ENCODE assay signal across 16 cellular contexts in the genomic region with DNA sequence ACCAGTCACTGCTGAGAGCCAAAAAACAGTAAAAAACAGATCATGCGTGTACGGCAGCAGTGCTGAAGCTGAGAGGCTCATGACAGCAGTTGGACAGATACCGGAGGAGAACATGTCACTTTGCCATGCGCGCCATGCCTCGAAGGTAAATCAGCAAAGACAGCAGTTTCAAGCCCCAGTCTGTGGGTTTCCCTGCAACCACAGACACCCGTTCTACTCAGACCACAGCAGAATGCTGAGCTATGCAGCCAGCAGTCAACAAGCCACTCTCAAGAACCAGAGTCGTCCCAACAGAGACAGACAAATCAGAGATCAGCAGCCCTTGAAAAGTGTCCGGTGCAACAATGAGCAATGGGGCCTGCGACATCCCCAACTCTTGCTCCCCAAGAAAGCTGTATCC. TPM values are rescaled to one million over a fixed set of nuclear protein-coding genes. Genes with fewer than 3 reads are reported as not detected.
A peak's percentile ranks its signal among the peaks of the same experiment; 100 is the strongest.
DNase-seq lines count a peak whose midpoint lies in the region; ATAC-seq lines count a peak whose summit lies in the region.
"Not testable (repeated sequence)": the region's sequence is repeated elsewhere in the genome, so short reads cannot be mapped to it uniquely, and the experiment has no call there.
"Had no signal": no experiment of that assay in that cellular context is flagged by ENCODE, and none has a peak within 500 bp of the region (broad histone marks: within the 10 kb centered on the region; RNA-seq: fewer than 3 reads in every experiment).

No MANE protein-coding gene starts in this region.

- H3K4me3 ChIP-seq in Jurkat, Clone E6-1 (ENCODE audit: low read length), result not testable (repeated sequence)

- H3K4me1 Mint-ChIP-seq in activated naive CD4-positive, alpha-beta T cell treated with anti-CD3 and anti-CD28 coated beads for 36 hours (ENCODE audit: low read depth); natural killer cell treated with Interleukin-12 subunit alpha and Interleukin-12 subunit beta and Interleukin-15 and Interleukin-18, amount 100 ng/mL, for 72 hours (ENCODE audit: low read depth in 2 of 2): not testable (repeated sequence)

- not testable (repeated sequence) for H3K4me3 Mint-ChIP-seq in activated naive CD4-positive, alpha-beta T cell treated with anti-CD3 and anti-CD28 coated beads for 36 hours; natural killer cell treated with Interleukin-12 subunit alpha and Interleukin-12 subunit beta and Interleukin-15 and Interleukin-18, amount 100 ng/mL, for 72 hours

- intact Hi-C loops in activated naive CD4-positive, alpha-beta T cell treated with anti-CD3 and anti-CD28 coated beads for 36 hours (cut with micrococcal nuclease), result not testable (repeated sequence)

- not testable (repeated sequence) for H3K27ac Mint-ChIP-seq in activated naive CD4-positive, alpha-beta T cell treated with anti-CD3 and anti-CD28 coated beads for 36 hours; natural killer cell treated with Interleukin-12 subunit alpha and Interleukin-12 subunit beta and Interleukin-15 and Interleukin-18, amount 100 ng/mL, for 72 hours

- CTCF ChIA-PET in activated naive CD4-positive, alpha-beta T cell treated with anti-CD3 and anti-CD28 coated beads for 36 hours (lab: Charles Lee), result not testable (repeated sequence)

- not testable (repeated sequence) for H3K27me3 Mint-ChIP-seq in activated naive CD4-positive, alpha-beta T cell treated with anti-CD3 and anti-CD28 coated beads for 36 hours (ENCODE audit: low read depth); natural killer cell treated with Interleukin-12 subunit alpha and Interleukin-12 subunit beta and Interleukin-15 and Interleukin-18, amount 100 ng/mL, for 72 hours

- H3K36me3 Mint-ChIP-seq in activated naive CD4-positive, alpha-beta T cell treated with anti-CD3 and anti-CD28 coated beads for 36 hours (ENCODE audit: low read depth); natural killer cell treated with Interleukin-12 subunit alpha and Interleukin-12 subunit beta and Interleukin-15 and Interleukin-18, amount 100 ng/mL, for 72 hours: not testable (repeated sequence)

- H3K9me3 Mint-ChIP-seq in activated naive CD4-positive, alpha-beta T cell treated with anti-CD3 and anti-CD28 coated beads for 36 hours; natural killer cell treated with Interleukin-12 subunit alpha and Interleukin-12 subunit beta and Interleukin-15 and Interleukin-18, amount 100 ng/mL, for 72 hours: not testable (repeated sequence)

- DNase-seq in Jurkat, Clone E6-1 (ENCODE audit: low read depth, low spot score), result peak; percentile 25
- DNase-seq in RPMI8226, result peak; percentile 44
- peak; percentile 16 to 26 for DNase-seq in activated CD4-positive, alpha-beta T cell treated with anti-CD3 and anti-CD28 coated beads, Interleukin-2, amount 50 U/mL, for 48 hours
- DNase-seq in activated T-cell treated with anti-CD3 and anti-CD28 coated beads for 48 hours (ENCODE audit: low read depth), result peak; percentile 8
- DNase-seq in activated naive CD4-positive, alpha-beta T cell treated with anti-CD3 and anti-CD28 coated beads for 36 hours, result peak; percentile 12
- DNase-seq in natural killer cell treated with Interleukin-12 subunit alpha and Interleukin-12 subunit beta and Interleukin-15 and Interleukin-18, amount 100 ng/mL, for 72 hours (ENCODE audit: low spot score), result peak; percentile 61
- DNase-seq in superior temporal gyrus (ENCODE audit: extremely low spot score), result peak; percentile 1

- ATAC-seq in natural killer cell treated with Interleukin-12 subunit alpha and Interleukin-12 subunit beta and Interleukin-15 and Interleukin-18, amount 100 ng/mL, for 72 hours, result not testable (repeated sequence)

RNA-seq across cellular contexts. Expression of a gene that starts 5.2 kb away (rescaled TPM):
- not detected for polyA plus RNA-seq in Jurkat, Clone E6-1 (2012; ENCODE audit: insufficient read depth, insufficient read length)
- total RNA-seq in activated naive CD4-positive, alpha-beta T cell treated with anti-CD3 and anti-CD28 coated beads for 36 hours, result not detected
- total RNA-seq in natural killer cell treated with Interleukin-12 subunit alpha and Interleukin-12 subunit beta and Interleukin-15 and Interleukin-18, amount 100 ng/mL, for 72 hours, result not detected
- total RNA-seq: CD4-positive, alpha-beta memory T cell; GM12878; GM23338; HT-29; M059J; PC-3; Right ventricle myocardium inferior had no signal
- polyA plus RNA-seq: A549; CD4-positive, alpha-beta memory T cell; GM12878; GM23338 had no signal

RNA-seq across cellular contexts. Expression of a gene that starts 40.3 kb away (rescaled TPM):
- polyA plus RNA-seq in Jurkat, Clone E6-1 (2012; ENCODE audit: insufficient read depth, insufficient read length), result not detected
- not detected for total RNA-seq in activated naive CD4-positive, alpha-beta T cell treated with anti-CD3 and anti-CD28 coated beads for 36 hours
- total RNA-seq in natural killer cell treated with Interleukin-12 subunit alpha and Interleukin-12 subunit beta and Interleukin-15 and Interleukin-18, amount 100 ng/mL, for 72 hours, result not detected
- total RNA-seq: CD4-positive, alpha-beta memory T cell; GM12878; GM23338; HT-29; M059J; Right ventricle myocardium inferior; SJCRH30 had no signal
- polyA plus RNA-seq: A549; CD4-positive, alpha-beta memory T cell; GM12878 had no signal

RNA-seq across cellular contexts. Expression of a gene that starts 51.3 kb away (rescaled TPM):
- 5.4 TPM for polyA plus RNA-seq in Jurkat, Clone E6-1 (2012; ENCODE audit: insufficient read depth, insufficient read length)
- 1 to 10 TPM; 3.3 to 3.8 TPM for total RNA-seq in activated naive CD4-positive, alpha-beta T cell treated with anti-CD3 and anti-CD28 coated beads for 36 hours
- total RNA-seq in natural killer cell treated with Interleukin-12 subunit alpha and Interleukin-12 subunit beta and Interleukin-15 and Interleukin-18, amount 100 ng/mL, for 72 hours, result 1 to 10 TPM in 1 of 2 donors, under 1 TPM in 1; 0.83 to 1.2 TPM

Comparison
In these comparisons a context has a peak if more than half of its experiments do, and no peak if none do; other contexts are left out.
1. DNase-seq: peak in every context shown above with its lines; median percentile 61 in natural killer cell treated with Interleukin-12 subunit alpha and Interleukin-12 subunit beta and Interleukin-15 and Interleukin-18, amount 100 ng/mL, for 72 hours; 44 in RPMI8226; 25 in Jurkat, Clone E6-1; 21 in activated CD4-positive, alpha-beta T cell treated with anti-CD3 and anti-CD28 coated beads, Interleukin-2, amount 50 U/mL, for 48 hours; 12 in activated naive CD4-positive, alpha-beta T cell treated with anti-CD3 and anti-CD28 coated beads for 36 hours; 8 in activated T-cell treated with anti-CD3 and anti-CD28 coated beads for 48 hours; 1 in superior temporal gyrus.